Comparison of ENCODE assay signal across 1 cellular context in genomic region chr2:230231251-230231650, GRCh38.
TF ChIP-seq lines count a peak whose summit lies in the region.

No MANE protein-coding gene starts in this region.

TF ChIP-seq in GM12878, 131 proteins besides CTCF, POLR2A, EP300 and RAD21:
- TF ChIP-seq POLR2AphosphoS5 (IDR thresholded peaks at IDR 0.05; ENCODE audit: low read length) (no peak), CUX1 (IDR thresholded peaks at IDR 0.05; ENCODE audit: insufficient replicate concordance, low read depth, low read length) (no peak), CEBPB (IDR thresholded peaks at IDR 0.05; ENCODE audit: borderline replicate concordance in 1 of 2, low read depth in 2 of 2, low read length in 2 of 2) (no peak), BRCA1 (IDR thresholded peaks at IDR 0.05; ENCODE audit: low read depth, low read length) (no peak), CBX5 (IDR thresholded peaks at IDR 0.05; ENCODE audit: low read depth) (no peak), MAX (IDR thresholded peaks at IDR 0.05; ENCODE audit: low read depth, low read length) (no peak), SKIL (IDR thresholded peaks at IDR 0.05; ENCODE audit: low read depth, poor library complexity, severe bottlenecking) (no peak), RFX5 (IDR thresholded peaks at IDR 0.05; ENCODE audit: low read depth, low read length) (no peak), HDAC6 (IDR thresholded peaks at IDR 0.05; ENCODE audit: unreplicated experiment) (no peak), GABPA (IDR thresholded peaks at IDR 0.05; ENCODE audit: low read depth) (no peak), ZBTB11 (CRISPR knock-in tag; IDR thresholded peaks at IDR 0.05) (no peak), ZNF274 (IDR thresholded peaks at IDR 0.05; ENCODE audit: insufficient read depth, insufficient read length) (no peak), FOXM1 (IDR thresholded peaks at IDR 0.05; ENCODE audit: low read depth, low read length) (no peak), ZZZ3 (IDR thresholded peaks at IDR 0.05; ENCODE audit: control insufficient read depth, insufficient read length, low read depth) (no peak), MYC (IDR thresholded peaks at IDR 0.05; ENCODE audit: insufficient read depth, insufficient read length, insufficient replicate concordance, low read length, severe bottlenecking) (no peak)
